Comparison of ENCODE assay signal across 17 cellular contexts in the genomic region with DNA sequence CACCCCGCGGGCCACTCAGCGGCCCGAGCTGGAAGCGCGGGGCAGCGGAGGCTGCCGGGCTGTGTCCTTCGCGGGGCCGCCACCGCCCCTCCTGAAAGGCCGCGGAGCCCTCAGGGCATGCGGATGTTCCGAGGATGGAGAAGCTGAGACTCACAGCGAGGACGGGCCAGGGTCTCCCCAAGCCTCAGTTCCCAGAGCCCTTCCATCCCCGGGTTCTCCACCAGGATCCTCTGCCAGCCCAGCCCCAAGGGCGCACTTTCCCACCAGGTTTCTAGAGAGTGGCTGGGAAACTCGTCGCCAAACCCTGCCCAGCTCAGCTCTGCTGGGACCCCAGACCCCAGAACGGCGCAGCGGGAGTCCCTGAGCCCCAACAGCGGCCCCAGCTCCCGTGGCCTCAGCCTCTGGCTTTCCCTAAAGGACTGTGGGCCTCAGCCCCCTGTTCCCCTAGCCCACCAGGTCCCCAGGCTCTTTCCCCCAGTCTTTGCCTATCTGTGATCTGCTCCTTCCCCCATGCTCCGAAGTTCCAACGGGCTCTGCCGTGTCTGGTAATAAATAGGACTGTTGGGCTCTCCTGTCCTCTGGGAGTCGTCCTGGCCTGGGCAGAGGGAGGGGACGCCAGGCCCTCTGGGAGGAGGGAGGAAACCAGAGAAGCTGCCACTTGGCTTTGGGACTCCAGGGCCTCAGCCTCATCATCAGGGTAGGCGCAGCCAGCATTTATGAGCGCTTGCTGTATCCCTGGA. TPM values are rescaled to one million over a fixed set of nuclear protein-coding genes. Genes with fewer than 3 reads are reported as not detected.
A peak's percentile ranks its signal among the peaks of the same experiment; 100 is the strongest.
DNase-seq lines count a peak whose midpoint lies in the region; ATAC-seq, FAIRE-seq and TF ChIP-seq lines count a peak whose summit lies in the region.
"Had no signal": no experiment of that assay in that cellular context is flagged by ENCODE, and none has a peak within 500 bp of the region (broad histone marks: within the 10 kb centered on the region; RNA-seq: fewer than 3 reads in every experiment).

No MANE protein-coding gene starts in this region.

- no peaks in the 10 kb centered on the region for H3K9me1 ChIP-seq in keratinocyte (ENCODE audit: control insufficient read depth, extremely low read depth, insufficient read depth, low read length)

- TF ChIP-seq POLR2A in A549 (IDR thresholded peaks at IDR 0.05; ENCODE audit: low read length) = no peak

- H3K36me3 Mint-ChIP-seq in GM23338 (ENCODE audit: low read depth) = no peaks in the 10 kb centered on the region; the same call in 2 of the 3 replicates
- H3K36me3 Mint-ChIP-seq: stimulated activated effector memory CD8-positive, alpha-beta T cell treated with anti-CD3 and anti-CD28 coated beads, Interleukin-12 subunit alpha, Interleukin-12 subunit beta, amount 100 ng/mL, for 72 hours had no signal

- peaks cover 20% of the 10 kb centered on the region for H3K4me1 Mint-ChIP-seq in GM23338
- H3K4me1 Mint-ChIP-seq: stimulated activated effector memory CD8-positive, alpha-beta T cell treated with anti-CD3 and anti-CD28 coated beads, Interleukin-12 subunit alpha, Interleukin-12 subunit beta, amount 100 ng/mL, for 72 hours had no signal

- TF ChIP-seq CTCF in A549 (IDR thresholded peaks at IDR 0.05) (no peak), GM23338 (conservative IDR thresholded peaks at IDR 0.05; ENCODE audit: low read depth in 2 of 2) (no peak), keratinocyte (optimal IDR thresholded peaks at IDR 0.05 in 1 of 3, IDR thresholded peaks at IDR 0.05 in 1 of 3, conservative IDR thresholded peaks at IDR 0.05 in 1 of 3; ENCODE audit: extremely low read depth in 1 of 3, insufficient read depth in 2 of 3, low read length in 3 of 3) (no peak)

- H3K4me2 ChIP-seq in A549 (peak overlapping the region; percentile 84), GM23338 (peak overlapping the region; percentile 84), keratinocyte (ENCODE audit: control insufficient read depth, extremely low read depth, insufficient read depth, low read depth, low read length) (peak overlapping the region; percentile 16)

- no peaks in the 10 kb centered on the region for H3K36me3 ChIP-seq in GM23338 (ENCODE audit: insufficient read depth)
- no peaks in the 10 kb centered on the region for H3K36me3 ChIP-seq in adipocyte (ENCODE audit: control insufficient read depth, insufficient read depth, low read length, severe bottlenecking)
- H3K36me3 ChIP-seq in keratinocyte (ENCODE audit: control insufficient read depth in 2 of 2, extremely low read depth in 1 of 2, insufficient read depth in 2 of 2, low read length in 2 of 2) = no peaks in the 10 kb centered on the region

- no peaks in the 10 kb centered on the region for H3K9me2 ChIP-seq in GM23338 (ENCODE audit: insufficient read depth)

- peak in 1 of 2 experiments; percentile 2; a peak in 2 of 6 replicates for ATAC-seq in A549
- peak; percentile 43 for ATAC-seq in GM23338
- no peak for ATAC-seq in HG03432 (IDR thresholded peaks at IDR 0.05; ENCODE audit: unreplicated experiment)
- no peak for ATAC-seq in HG02623 (IDR thresholded peaks at IDR 0.05; ENCODE audit: unreplicated experiment)
- ATAC-seq: stimulated activated effector memory CD8-positive, alpha-beta T cell treated with anti-CD3 and anti-CD28 coated beads, Interleukin-12 subunit alpha, Interleukin-12 subunit beta, amount 100 ng/mL, for 72 hours had no signal

- H3K9ac ChIP-seq in adipocyte (ENCODE audit: low read length) (no peak overlapping the region), keratinocyte (ENCODE audit: control insufficient read depth, extremely low read depth, insufficient read depth, low read length) (no peak overlapping the region)

- peak overlapping the region; percentile 96 for H2AFZ ChIP-seq in GM23338
- H2AFZ ChIP-seq in keratinocyte (ENCODE audit: control insufficient read depth, low read length) = no peak overlapping the region

- DNase-seq in A549 (ENCODE audit: low read depth in 1 of 2, low spot score in 1 of 2) = no peak
- DNase-seq in GM23338 (ENCODE audit: low spot score) = peak; percentile 76
- DNase-seq in adipocyte (ENCODE audit: low read depth) = peak; percentile 22
- DNase-seq in keratinocyte (ENCODE audit: low read depth, low spot score) = no peak
- no peak for DNase-seq in nucleus accumbens (lab: John Stamatoyannopoulos, UW)
- no peak for DNase-seq in kidney glomerular epithelial cell (lab: John Stamatoyannopoulos, UW)
- DNase-seq: kidney; stimulated activated CD4-positive, alpha-beta T cell treated with anti-CD3 and anti-CD28 coated beads, Interleukin-2, amount 100 ng/mL, for 24 hours; T1000 had no signal

- POLR2A ChIA-PET in A549 (lab: Yijun Ruan, JAX) = interaction anchor here (0.6 kb wide), 1 partner anchor 385 kb away, joined by 3 read pairs; no protein-coding TSS in a partner anchor

- CTCF ChIA-PET in A549 (lab: Yijun Ruan, JAX) = interaction anchor here (1.0 to 1.9 kb wide), 8 partner anchors 9 to 60 kb away, joined by 3 to 5 read pairs (median 3); no protein-coding TSS in a partner anchor

- no peak for TF ChIP-seq RAD21 in A549 (conservative IDR thresholded peaks at IDR 0.05 in 1 of 2, IDR thresholded peaks at IDR 0.05 in 1 of 2)

- H3K4me3 ChIP-seq in A549 (peak overlapping the region; percentile 42), GM23338 (peak overlapping the region; percentile 55), adipocyte (ENCODE audit: low read length) (no peak overlapping the region), keratinocyte (ENCODE audit: control insufficient read depth in 2 of 3, extremely low read depth in 1 of 3, insufficient read depth in 2 of 3, low read depth in 1 of 3, low read length in 3 of 3) (no peak overlapping the region)

- H3K4me3 Mint-ChIP-seq in GM23338 = peak overlapping the region; percentile 41
- H3K4me3 Mint-ChIP-seq: activated CD8-positive, alpha-beta T cell treated with anti-CD3 and anti-CD28 coated beads for 36 hours; stimulated activated effector memory CD8-positive, alpha-beta T cell treated with anti-CD3 and anti-CD28 coated beads, Interleukin-12 subunit alpha, Interleukin-12 subunit beta, amount 100 ng/mL, for 72 hours had no signal

- H4K20me1 ChIP-seq in GM23338 (replicated peaks; ENCODE audit: insufficient read depth) = no peaks in the 10 kb centered on the region
- peaks cover 2% of the 10 kb centered on the region for H4K20me1 ChIP-seq in keratinocyte (ENCODE audit: control insufficient read depth, extremely low read depth, insufficient read depth, low read length)

- 74% methylated on average over 15 of the region's 34 CpGs for WGBS in A549 (ENCODE audit: missing lambda C conversion rate)

- peaks cover 41% of the 10 kb centered on the region for H3K27me3 Mint-ChIP-seq in GM23338 (ENCODE audit: insufficient read depth, low read depth, poor library complexity)

- no peaks in the 10 kb centered on the region for H3K9me3 ChIP-seq in A549
- no peaks in the 10 kb centered on the region for H3K9me3 ChIP-seq in adipocyte (ENCODE audit: control insufficient read depth, low read length)
- H3K9me3 ChIP-seq in keratinocyte (ENCODE audit: control insufficient read depth, low read depth, low read length) = no peaks in the 10 kb centered on the region

- peaks cover 49% of the 10 kb centered on the region for H3K27me3 ChIP-seq in GM23338 (ENCODE audit: insufficient read depth)
- H3K27me3 ChIP-seq in adipocyte (replicated peaks; ENCODE audit: control insufficient read depth, insufficient read depth, low read length) = peaks cover 71% of the 10 kb centered on the region
- peaks cover 40% of the 10 kb centered on the region for H3K27me3 ChIP-seq in keratinocyte (ENCODE audit: control insufficient read depth, extremely low read depth, insufficient read depth, low read length)

- FAIRE-seq in A549 (lab: Jason Lieb, UNC) (no peak), keratinocyte (lab: Jason Lieb, UNC) (no peak)
- FAIRE-seq: kidney had no signal

- H3K4me1 ChIP-seq in A549 = peaks cover 7% of the 10 kb centered on the region; the same call in 2 of the 3 replicates
- peaks cover 20% of the 10 kb centered on the region for H3K4me1 ChIP-seq in GM23338 (ENCODE audit: insufficient read depth)
- H3K4me1 ChIP-seq in adipocyte (ENCODE audit: control insufficient read depth, insufficient read depth, low read length) = no peaks in the 10 kb centered on the region
- no peaks in the 10 kb centered on the region for H3K4me1 ChIP-seq in keratinocyte (ENCODE audit: control insufficient read depth, extremely low read depth, insufficient read depth, low read length)

- H3K9me3 Mint-ChIP-seq in GM23338 = no peaks in the 10 kb centered on the region
- H3K9me3 Mint-ChIP-seq: activated CD8-positive, alpha-beta T cell treated with anti-CD3 and anti-CD28 coated beads for 36 hours; stimulated activated effector memory CD8-positive, alpha-beta T cell treated with anti-CD3 and anti-CD28 coated beads, Interleukin-12 subunit alpha, Interleukin-12 subunit beta, amount 100 ng/mL, for 72 hours had no signal

- no peak for TF ChIP-seq EP300 in A549 (IDR thresholded peaks at IDR 0.05)

- 0 out of 2 replicates have a peak, but pooled peaks cover 2% of the 10 kb centered on the region for H3F3A ChIP-seq in GM23338 (replicated peaks; ENCODE audit: low read depth)

- H3K27ac ChIP-seq in A549 (peak overlapping the region; percentile 49 to 79; a peak in 4 of 6 replicates), GM23338 (ENCODE audit: low read depth) (no peak overlapping the region), keratinocyte (ENCODE audit: control insufficient read depth, insufficient read depth, low read length) (no peak overlapping the region)
- H3K27ac ChIP-seq: C4-2B had no signal

- dilution Hi-C loops in keratinocyte (cut with MboI; ENCODE audit: extremely low pct_ligation_motif_present, low sequenced_read_pairs) = no loop called here

- no peak overlapping the region for H3K27ac Mint-ChIP-seq in GM23338
- H3K27ac Mint-ChIP-seq: activated CD8-positive, alpha-beta T cell treated with anti-CD3 and anti-CD28 coated beads for 36 hours; stimulated activated effector memory CD8-positive, alpha-beta T cell treated with anti-CD3 and anti-CD28 coated beads, Interleukin-12 subunit alpha, Interleukin-12 subunit beta, amount 100 ng/mL, for 72 hours had no signal

- no peaks in the 10 kb centered on the region for H3K79me2 ChIP-seq in GM23338 (replicated peaks; ENCODE audit: insufficient read depth)
- no peaks in the 10 kb centered on the region for H3K79me2 ChIP-seq in keratinocyte (ENCODE audit: control insufficient read depth, insufficient read depth, low read length)

RNA-seq across cellular contexts. Expression of a gene that starts 27.9 kb away (rescaled TPM):
- not detected in 2 replicates for polyA plus RNA-seq in A549 (2011; rRNA removed)
- not detected in 2 replicates for polyA plus RNA-seq in A549 (2012; cell fraction: cytosol; rRNA removed)
- polyA plus RNA-seq in A549 (2012; cell fraction: nucleus; rRNA removed) = not detected in 2 replicates
- not detected in 3 replicates for polyA plus RNA-seq in A549 (2017; fragmentation: RNase III; extraction: RNeasy Plus Mini Kit Qiagen cat#74134 plus additional on column Dnase treatment)
- polyA minus RNA-seq in A549 (2011; rRNA and poly(A)+ RNA removed) = not detected in 2 replicates
- 0.45 TPM in 1 of 2 replicates, not detected in the other for total RNA-seq in GM23338 (2014; rRNA removed; shearing (Covaris generic))
- 0.78 and 0.89 TPM in 2 replicates for polyA plus RNA-seq in GM23338 (2016; fragmentation: Nextera tagmentation; extraction: Ambion mirVana)
- 0.04 TPM in 1 of 3 replicates, not detected in the others for polyA plus RNA-seq in keratinocyte
- polyA plus RNA-seq in keratinocyte (2011; ENCODE audit: low read depth) = not detected
- not detected in 2 replicates for polyA plus RNA-seq in keratinocyte (2011; cell fraction: cytosol; rRNA removed)
- 0.20 TPM in 1 of 2 replicates, not detected in the other for polyA plus RNA-seq in keratinocyte (2011; cell fraction: nucleus; rRNA removed)
- 0.14 and 0.36 TPM in 2 replicates for polyA plus RNA-seq in keratinocyte (2012; ENCODE audit: low replicate concordance)
- not detected in 3 replicates for polyA minus RNA-seq in keratinocyte
- polyA minus RNA-seq in keratinocyte (2011; cell fraction: cytosol; rRNA and poly(A)+ RNA removed) = not detected
- polyA minus RNA-seq in keratinocyte (2011; cell fraction: nucleus; rRNA and poly(A)+ RNA removed) = not detected in 2 replicates
- total RNA-seq: activated CD8-positive, alpha-beta T cell treated with anti-CD3 and anti-CD28 coated beads for 36 hours; fibroblast of lung; HT-29; kidney; omental fat pad had no signal
- polyA plus RNA-seq: fibroblast of lung had no signal

RNA-seq across cellular contexts. Expression of a gene that starts 29.0 kb away (rescaled TPM):
- polyA plus RNA-seq in A549 (2011; rRNA removed) (not detected in 2 replicates), A549 (2017; fragmentation: RNase III; extraction: RNeasy Plus Mini Kit Qiagen cat#74134 plus additional on column Dnase treatment) (not detected in 3 replicates), GM23338 (2016; fragmentation: Nextera tagmentation; extraction: Ambion mirVana) (not detected in 2 replicates), keratinocyte (not detected in 3 replicates)
- polyA plus RNA-seq in A549 (2012; cell fraction: cytosol; rRNA removed) = 0.05 TPM in 1 of 2 replicates, not detected in the other
- 0.04 and 0.05 TPM in 2 replicates for polyA plus RNA-seq in A549 (2012; cell fraction: nucleus; rRNA removed)
- polyA minus RNA-seq in A549 (2011; rRNA and poly(A)+ RNA removed) = not detected in 2 replicates
- total RNA-seq in GM23338 (2014; rRNA removed; shearing (Covaris generic)) = 0.21 and 5.7 TPM in 2 replicates
- polyA plus RNA-seq in keratinocyte (2011; ENCODE audit: low read depth) = not detected
- polyA plus RNA-seq in keratinocyte (2011; cell fraction: cytosol; rRNA removed) = not detected in 2 replicates
- polyA plus RNA-seq in keratinocyte (2011; cell fraction: nucleus; rRNA removed) = not detected in 2 replicates
- not detected in 2 replicates for polyA plus RNA-seq in keratinocyte (2012; ENCODE audit: low replicate concordance)
- not detected in 3 replicates for polyA minus RNA-seq in keratinocyte
- polyA minus RNA-seq in keratinocyte (2011; cell fraction: cytosol; rRNA and poly(A)+ RNA removed) = not detected
- not detected in 2 replicates for polyA minus RNA-seq in keratinocyte (2011; cell fraction: nucleus; rRNA and poly(A)+ RNA removed)
- total RNA-seq: activated CD8-positive, alpha-beta T cell treated with anti-CD3 and anti-CD28 coated beads for 36 hours; fibroblast of lung; kidney; omental fat pad had no signal
- polyA plus RNA-seq: fibroblast of lung had no signal

Comparison
In these comparisons a context has a peak if more than half of its experiments do, and no peak if none do; other contexts are left out.
1. DNase-seq: peak in GM23338 (single experiment) and adipocyte (single experiment); none in A549 (0 of 2), keratinocyte (single experiment), nucleus accumbens (0 of 56) and kidney glomerular epithelial cell (single experiment).
2. H3K27ac ChIP-seq: peak in A549 (2 of 2); none in GM23338 (single experiment) and keratinocyte (single experiment).
3. H3K4me2 ChIP-seq: peak in every context shown above with its lines; median percentile 84 in A549; 84 in GM23338; 16 in keratinocyte.
4. H3K4me3 ChIP-seq: peak in A549 (single experiment) and GM23338 (single experiment); none in adipocyte (single experiment) and keratinocyte (0 of 3).